Comparison of ENCODE assay signal across 9 cellular contexts in genomic region chr6:122788663-122789062, GRCh38. TPM values are rescaled to one million over a fixed set of nuclear protein-coding genes. Genes with fewer than 3 reads are reported as not detected.
DNase-seq lines count a peak whose midpoint lies in the region; ATAC-seq, FAIRE-seq and TF ChIP-seq lines count a peak whose summit lies in the region.
"Had no signal": no experiment of that assay in that cellular context is flagged by ENCODE, and none has a peak within 500 bp of the region (broad histone marks: within the 10 kb centered on the region; RNA-seq: fewer than 3 reads in every experiment).

No MANE protein-coding gene starts in this region.

- no peaks in the 10 kb centered on the region for H3K9me2 ChIP-seq in PC-9 (ENCODE audit: insufficient read depth)

- intact Hi-C loops in Calu3 (cut with micrococcal nuclease; ENCODE audit: unreplicated experiment), result loop anchor here (1.0 to 5.0 kb wide), 2 partner anchors 50 to 51 kb away; no protein-coding TSS in a partner anchor
- intact Hi-C loops in PC-9 (cut with micrococcal nuclease; ENCODE audit: unreplicated experiment), result no loop called here
- intact Hi-C loops in esophagus muscularis mucosa (cut with DNase I), result no loop called here
- intact Hi-C loops in ovary (cut with DNase I), result no loop called here

- no peaks in the 10 kb centered on the region for H3K9me3 Mint-ChIP-seq in Calu3 (ENCODE audit: low read depth, unreplicated experiment)

- H3K4me3 Mint-ChIP-seq in Calu3 (ENCODE audit: low read depth, unreplicated experiment), result peak overlapping the region; percentile 93

- H3K27ac ChIP-seq in PC-9, result peak overlapping the region; percentile 64
- peak overlapping the region; percentile 93 to 97 (median 95) for H3K27ac ChIP-seq in esophagus muscularis mucosa (replicated peaks in 1 of 4)
- peak overlapping the region; percentile 95 to 97 for H3K27ac ChIP-seq in ovary

- no peak for ATAC-seq in GM18868 (IDR thresholded peaks at IDR 0.05; ENCODE audit: unreplicated experiment)
- no peak for ATAC-seq in HG03135 (IDR thresholded peaks at IDR 0.05; ENCODE audit: unreplicated experiment)

- H3K4me3 ChIP-seq in PC-9, result peak overlapping the region; percentile 80
- H3K4me3 ChIP-seq in esophagus muscularis mucosa, result peak overlapping the region; percentile 82 to 86 (median 83)
- peak overlapping the region; percentile 73 for H3K4me3 ChIP-seq in ovary

- H3K4me1 Mint-ChIP-seq in Calu3 (ENCODE audit: low read depth, unreplicated experiment), result peaks cover 11% of the 10 kb centered on the region

- H3K36me3 ChIP-seq in PC-9 (ENCODE audit: low read depth) (no peaks in the 10 kb centered on the region), esophagus muscularis mucosa (no peaks in the 10 kb centered on the region), ovary (no peaks in the 10 kb centered on the region)

- no peaks in the 10 kb centered on the region for H3K27me3 Mint-ChIP-seq in Calu3 (ENCODE audit: unreplicated experiment)

- H3K27me3 ChIP-seq in PC-9 (ENCODE audit: insufficient read depth, low read depth), result no peaks in the 10 kb centered on the region
- no peaks in the 10 kb centered on the region for H3K27me3 ChIP-seq in esophagus muscularis mucosa
- no peaks in the 10 kb centered on the region for H3K27me3 ChIP-seq in ovary

- H3K27ac Mint-ChIP-seq in Calu3 (ENCODE audit: unreplicated experiment), result peak overlapping the region; percentile 73

- H3K36me3 Mint-ChIP-seq in Calu3 (ENCODE audit: insufficient read depth, unreplicated experiment), result peaks cover 14% of the 10 kb centered on the region

- peak overlapping the region; percentile 81 for H3K4me2 ChIP-seq in PC-9

- peak overlapping the region; percentile 90 for H2AFZ ChIP-seq in PC-9

- CTCF ChIA-PET in Calu3 (lab: Charles Lee), result interaction anchor here (1.0 to 2.0 kb wide), 6 partner anchors 10 to 93 kb away, joined by 3 to 16 read pairs (median 5); no protein-coding TSS in a partner anchor
- CTCF ChIA-PET in PC-9 (lab: Charles Lee), result interaction anchor here (0.7 to 1.5 kb wide), 3 partner anchors 49 to 81 kb away, joined by 3 read pairs; no protein-coding TSS in a partner anchor

- POLR2A ChIA-PET in PC-9 (lab: Charles Lee; ENCODE audit: unreplicated experiment), result no interaction called here

- DNase-seq in Calu3 (no peak), PC-9 (no peak), esophagus muscularis mucosa (ENCODE audit: extremely low spot score) (no peak), ovary (no peak), HTR-8/SVneo (ENCODE audit: insufficient read length, low spot score) (no peak), occipital lobe (lab: John Stamatoyannopoulos, UW) (no peak)
- DNase-seq: activated CD4-positive, alpha-beta T cell treated with anti-CD3 and anti-CD28 coated beads for 4 hours had no signal

- H3K79me2 ChIP-seq in PC-9 (ENCODE audit: low read depth), result no peaks in the 10 kb centered on the region

- no peak for TF ChIP-seq POLR2A in esophagus muscularis mucosa (IDR thresholded peaks at IDR 0.05; ENCODE audit: low read depth)
- no peak for TF ChIP-seq POLR2A in ovary (IDR thresholded peaks at IDR 0.05)

- TF ChIP-seq CTCF in Calu3 (IDR thresholded peaks at IDR 0.05; ENCODE audit: unreplicated experiment), result no peak
- TF ChIP-seq CTCF in PC-9 (conservative IDR thresholded peaks at IDR 0.05), result no peak
- no peak for TF ChIP-seq CTCF in esophagus muscularis mucosa (IDR thresholded peaks at IDR 0.05)
- TF ChIP-seq CTCF in ovary (IDR thresholded peaks at IDR 0.05), result no peak

- no peaks in the 10 kb centered on the region for H3K9me3 ChIP-seq in PC-9 (ENCODE audit: insufficient read depth, low read depth)
- H3K9me3 ChIP-seq in esophagus muscularis mucosa, result no peaks in the 10 kb centered on the region
- H3K9me3 ChIP-seq in ovary, result no peaks in the 10 kb centered on the region

- WGBS in esophagus muscularis mucosa, result 28% methylated on average over 5 of the region's 5 CpGs
- 10 to 18% (median 15%) methylated on average over 5 of the region's 5 CpGs for WGBS in ovary, 3 donors

- H3K4me1 ChIP-seq in PC-9 (replicated peaks; ENCODE audit: insufficient read depth) (peaks cover 22% of the 10 kb centered on the region), esophagus muscularis mucosa (peaks cover 13 to 26% (median 23%) of the 10 kb centered on the region in 4 donors), ovary (ENCODE audit: insufficient read depth) (peaks cover 2% of the 10 kb centered on the region)

- FAIRE-seq in HTR-8/SVneo (lab: Jason Lieb, UNC), result no peak

- no TSS peak for BruUV-seq in Calu3 (replicated peaks; lab: Mats Ljungman, UMichigan)
- BruUV-seq in PC-9 (replicated peaks; lab: Mats Ljungman, UMichigan), result TSS peak; percentile 49

- H4K20me1 ChIP-seq in PC-9 (ENCODE audit: insufficient read depth), result no peaks in the 10 kb centered on the region

- peaks cover 14% of the 10 kb centered on the region for H3F3A ChIP-seq in PC-9 (ENCODE audit: insufficient read depth, low read depth)

- TF ChIP-seq EP300 in esophagus muscularis mucosa (IDR thresholded peaks at IDR 0.05), result no peak
- TF ChIP-seq EP300 in ovary (IDR thresholded peaks at IDR 0.05), result no peak

RNA-seq across cellular contexts. Expression of gene SMPDL3A, which starts 0.4 kb away (rescaled TPM):
- total RNA-seq in Calu3 (2022) (1.6 and 1.8 TPM in 2 replicates), PC-9 (2021) (2.4 TPM in 2 replicates), esophagus muscularis mucosa (10 to 100 TPM in 1 of 4 donors, 1 to 10 TPM in 3; 6.6 to 14.9 (median 7.4) TPM), ovary (1 to 10 TPM; 3.5 to 9.3 (median 5.8) TPM), occipital lobe (20.4 TPM)
- polyA plus RNA-seq in ovary, result 10 to 100 TPM in 1 of 2 donors, 1 to 10 TPM in 1; 9.1 to 14.1 TPM

RNA-seq across cellular contexts. Expression of gene FABP7, which starts 9.1 kb away (rescaled TPM):
- total RNA-seq in Calu3 (2022) (not detected in 2 replicates), PC-9 (2021) (not detected in 2 replicates), esophagus muscularis mucosa (not detected), ovary (not detected), occipital lobe (1,309 TPM)
- polyA plus RNA-seq in ovary, result not detected

Comparison
In these comparisons a context has a peak if more than half of its experiments do, and no peak if none do; other contexts are left out.
1. RNA of gene FABP7, which starts 9.1 kb away (total RNA-seq): 1,309 TPM in occipital lobe (single experiment); not detected in Calu3, not detected in PC-9, not detected in esophagus muscularis mucosa and not detected in ovary; every median in the first group is over 1,000 times any median in the second.
2. Peak in every context shown above with its lines, with median percentiles within 50 percentile points of each other: H3K27ac ChIP-seq and H3K4me3 ChIP-seq.